10 cellular contexts compared by ENCODE assay signal in the genomic region with DNA sequence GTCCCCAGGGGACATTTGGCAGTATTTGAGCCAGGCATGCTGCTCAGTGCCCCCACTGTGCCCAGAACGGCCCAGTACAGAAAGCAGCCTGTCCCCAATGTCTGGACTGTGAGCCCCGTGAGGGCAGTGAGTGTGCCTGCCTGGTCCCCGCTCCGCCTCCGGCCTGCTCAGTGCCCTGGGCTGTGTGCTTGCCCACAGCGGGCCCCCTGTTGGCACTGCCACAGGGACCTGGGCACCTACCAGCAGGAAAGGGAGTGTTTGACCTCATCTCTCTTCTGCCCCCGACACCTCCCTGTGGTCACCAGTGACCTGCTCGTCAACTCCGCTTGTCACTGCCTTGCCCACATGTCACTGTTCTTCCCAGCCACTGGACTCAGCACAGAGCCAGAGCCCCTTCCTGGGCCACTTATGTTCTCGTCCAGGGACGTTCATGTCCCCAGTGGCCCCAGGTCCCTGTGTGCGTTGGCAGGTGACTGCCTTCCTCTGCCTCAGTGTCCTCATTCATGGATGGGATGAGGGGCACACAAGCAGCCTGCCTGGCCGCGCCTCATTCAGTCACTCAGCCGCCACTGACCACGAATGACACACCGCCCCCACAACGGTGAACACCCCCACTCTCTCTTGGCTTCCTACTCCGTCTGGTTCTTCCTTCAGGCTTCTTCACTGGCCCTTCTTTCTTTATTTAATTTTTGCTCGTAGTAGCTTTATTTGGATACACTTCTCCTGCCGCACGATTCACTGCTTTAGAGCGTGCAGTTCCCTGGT. TPM values are rescaled to one million over a fixed set of nuclear protein-coding genes. Genes with fewer than 3 reads are reported as not detected.
DNase-seq lines count a peak whose midpoint lies in the region; ATAC-seq and TF ChIP-seq lines count a peak whose summit lies in the region.
"Had no signal": no experiment of that assay in that cellular context is flagged by ENCODE, and none has a peak within 500 bp of the region (broad histone marks: within the 10 kb centered on the region; RNA-seq: fewer than 3 reads in every experiment).

No MANE protein-coding gene starts in this region.

- H3K27ac Mint-ChIP-seq in CD4-positive, alpha-beta T cell: peak overlapping the region; percentile 76
- H3K27ac Mint-ChIP-seq in natural killer cell: peak overlapping the region; percentile 83 to 87

- no peak for DNase-seq in CD4-positive, alpha-beta T cell
- DNase-seq in astrocyte of the spinal cord (ENCODE audit: low read depth, low spot score) (peak; percentile 10), natural killer cell (no peak), NCI-H1092 (lab: John Stamatoyannopoulos, UW) (no peak), COLO829 (ENCODE audit: low spot score) (no peak), NCI-H748 treated with DMSO at 0.1 percent for 48 hours (lab: John Stamatoyannopoulos, UW) (no peak)
- DNase-seq: effector memory CD4-positive, alpha-beta T cell; NCI-H345 had no signal

- in situ Hi-C loops in astrocyte of the spinal cord (cut with HindIII; ENCODE audit: low sequenced_read_pairs): no loop called here

- H3K27me3 ChIP-seq in CD4-positive, alpha-beta T cell (ENCODE audit: control insufficient read depth, insufficient read depth, low read length): no peaks in the 10 kb centered on the region
- no peaks in the 10 kb centered on the region for H3K27me3 ChIP-seq in Loucy (ENCODE audit: insufficient read depth, low read length, poor library complexity, severe bottlenecking)

- intact Hi-C loops in CD4-positive, alpha-beta T cell (cut with DNase I, micrococcal nuclease): loop anchor here (5.0 to 10.0 kb wide), 4 partner anchors 38 to 454 kb away; a partner anchor contains a TSS
- intact Hi-C loops in natural killer cell (cut with micrococcal nuclease): no loop called here

- H3K36me3 ChIP-seq in Loucy (ENCODE audit: insufficient read depth, low read length): no peaks in the 10 kb centered on the region

- no peaks in the 10 kb centered on the region for H3K9me3 ChIP-seq in CD4-positive, alpha-beta T cell (ENCODE audit: control insufficient read depth, low read length)
- no peaks in the 10 kb centered on the region for H3K9me3 ChIP-seq in Loucy (ENCODE audit: insufficient read depth, low read depth, low read length)

- CTCF ChIA-PET in CD4-positive, alpha-beta T cell (lab: Charles Lee): no interaction called here

- POLR2A ChIA-PET in CD4-positive, alpha-beta T cell (lab: Charles Lee): no interaction called here

- H3K9me3 Mint-ChIP-seq in CD4-positive, alpha-beta T cell: no peaks in the 10 kb centered on the region
- H3K9me3 Mint-ChIP-seq in natural killer cell: no peaks in the 10 kb centered on the region

- H3K4me3 Mint-ChIP-seq in CD4-positive, alpha-beta T cell: peak overlapping the region; percentile 84
- H3K4me3 Mint-ChIP-seq in natural killer cell: peak overlapping the region; percentile 79

- H4K20me1 ChIP-seq in Loucy (ENCODE audit: insufficient read depth, low read length, poor library complexity, severe bottlenecking): peaks cover 73% of the 10 kb centered on the region

- H3K27me3 Mint-ChIP-seq in CD4-positive, alpha-beta T cell: no peaks in the 10 kb centered on the region
- no peaks in the 10 kb centered on the region for H3K27me3 Mint-ChIP-seq in natural killer cell (ENCODE audit: low read depth in 2 of 2)

- no peak overlapping the region for H2AFZ ChIP-seq in Loucy (ENCODE audit: low read length)

- H3K27ac ChIP-seq in CD4-positive, alpha-beta T cell (ENCODE audit: low read depth, low read length): no peak overlapping the region

- ATAC-seq in CD4-positive, alpha-beta T cell (ENCODE audit: poor library complexity): no peak
- no peak for ATAC-seq in natural killer cell
- ATAC-seq in HG03196 (IDR thresholded peaks at IDR 0.05; ENCODE audit: unreplicated experiment): no peak

- H3K4me3 ChIP-seq in Loucy (ENCODE audit: low read length, poor library complexity, severe bottlenecking): peak overlapping the region; percentile 99
- no peak overlapping the region for H3K4me3 ChIP-seq in astrocyte of the spinal cord (ENCODE audit: low read depth, low read length)

- H3K4me1 Mint-ChIP-seq in CD4-positive, alpha-beta T cell (ENCODE audit: low read depth): peaks cover 50% of the 10 kb centered on the region
- peaks cover 39 to 54% of the 10 kb centered on the region in 2 donors for H3K4me1 Mint-ChIP-seq in natural killer cell

- no peaks in the 10 kb centered on the region for H3F3A ChIP-seq in Loucy (ENCODE audit: low read depth)

- peaks cover 44% of the 10 kb centered on the region for H3K36me3 Mint-ChIP-seq in CD4-positive, alpha-beta T cell (ENCODE audit: low read depth)
- H3K36me3 Mint-ChIP-seq in natural killer cell: no peaks in the 10 kb centered on the region

- TF ChIP-seq CTCF in CD4-positive, alpha-beta T cell (IDR thresholded peaks at IDR 0.05): no peak
- no peak for TF ChIP-seq CTCF in Loucy (conservative IDR thresholded peaks at IDR 0.05; ENCODE audit: low read length)
- TF ChIP-seq CTCF in astrocyte of the spinal cord (IDR thresholded peaks at IDR 0.05; ENCODE audit: low read depth, low read length): no peak
- TF ChIP-seq CTCF in natural killer cell (IDR thresholded peaks at IDR 0.05): no peak

- peaks cover 44% of the 10 kb centered on the region for H3K4me1 ChIP-seq in Loucy (ENCODE audit: insufficient read depth, low read length, poor library complexity, severe bottlenecking)

- peak overlapping the region; percentile 41 for H3K9ac ChIP-seq in Loucy (ENCODE audit: low read depth, low read length, poor library complexity, severe bottlenecking)

- H3K79me2 ChIP-seq in Loucy (ENCODE audit: insufficient read depth, low read length): peaks cover 78% of the 10 kb centered on the region

- no peaks in the 10 kb centered on the region for H3K9me2 ChIP-seq in Loucy (replicated peaks; ENCODE audit: low read depth, low read length)

- peak overlapping the region; percentile 100 for H3K4me2 ChIP-seq in Loucy (ENCODE audit: low read depth, low read length, poor library complexity, severe bottlenecking)

RNA-seq across cellular contexts. Expression of a gene that starts 2.8 kb away (rescaled TPM):
- 100 to 1,000 TPM; 109 to 116 TPM for total RNA-seq in CD4-positive, alpha-beta T cell
- 10 to 100 TPM; 89.1 to 98.3 (median 91.4) TPM for total RNA-seq in natural killer cell

RNA-seq across cellular contexts. Expression of a gene that starts 8.5 kb away (rescaled TPM):
- 1 to 10 TPM; 3.9 to 4.7 TPM for total RNA-seq in CD4-positive, alpha-beta T cell
- total RNA-seq in natural killer cell: 1 to 10 TPM; 4.5 to 5.9 (median 4.6) TPM

RNA-seq across cellular contexts. Expression of a gene that starts 25.7 kb away (rescaled TPM):
- not detected for total RNA-seq in CD4-positive, alpha-beta T cell
- not detected for total RNA-seq in natural killer cell

RNA-seq across cellular contexts. Expression of a gene that starts 28.6 kb away (rescaled TPM):
- not detected for total RNA-seq in CD4-positive, alpha-beta T cell
- total RNA-seq in natural killer cell: under 1 TPM in 2 of 3 donors, not detected in 1; 0.33 to 0.42 TPM

RNA-seq across cellular contexts. Expression of a gene that starts 30.0 kb away (rescaled TPM):
- total RNA-seq in CD4-positive, alpha-beta T cell: 1 to 10 TPM; 5.7 to 6.0 TPM
- total RNA-seq in natural killer cell: 10 to 100 TPM in 1 of 3 donors, 1 to 10 TPM in 2; 5.9 to 11.6 (median 6.4) TPM
